Comparison of ENCODE assay signal across 1 cellular context in genomic region chr2:218717262-218717661, GRCh38.
TF ChIP-seq lines count a peak whose summit lies in the region.

No MANE protein-coding gene starts in this region.

TF ChIP-seq in GM12878, 131 proteins besides CTCF, POLR2A, EP300 and RAD21:
- TF ChIP-seq ZNF217 (IDR thresholded peaks at IDR 0.05) (no peak), NBN (IDR thresholded peaks at IDR 0.05) (no peak)
